15 cellular contexts compared by ENCODE assay signal in the genomic region with DNA sequence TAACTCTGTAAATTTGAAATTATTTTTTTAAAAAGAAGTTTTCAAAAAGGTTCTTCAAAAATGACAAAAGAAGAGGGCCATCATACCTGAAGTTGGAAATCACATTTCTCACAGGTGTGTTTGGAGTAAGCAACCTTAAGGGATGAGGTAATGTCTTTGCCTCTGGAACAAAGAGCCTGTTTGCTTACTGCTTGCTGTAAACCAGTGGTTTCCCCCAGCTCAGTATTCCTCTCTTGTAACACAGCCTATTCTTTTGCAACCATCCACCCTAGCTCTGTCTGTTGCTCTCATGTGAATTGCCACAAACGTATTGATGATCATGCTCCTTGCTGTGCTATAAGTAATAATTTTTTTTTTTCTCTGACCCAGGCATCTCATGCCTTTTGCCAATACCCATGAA. TPM values are rescaled to one million over a fixed set of nuclear protein-coding genes. Genes with fewer than 3 reads are reported as not detected.
A peak's percentile ranks its signal among the peaks of the same experiment; 100 is the strongest.
DNase-seq lines count a peak whose midpoint lies in the region; ATAC-seq and TF ChIP-seq lines count a peak whose summit lies in the region.
"Had no signal": no experiment of that assay in that cellular context is flagged by ENCODE, and none has a peak within 500 bp of the region (broad histone marks: within the 10 kb centered on the region; RNA-seq: fewer than 3 reads in every experiment).

No MANE protein-coding gene starts in this region.

- peak; percentile 23 for DNase-seq in SIG-M5 treated with dmso at 0.1 percent for 504 hours (lab: John Stamatoyannopoulos, UW; ENCODE audit: unreplicated experiment)
- no peak for DNase-seq in SIG-M5 (lab: John Stamatoyannopoulos, UW)
- peak; percentile 1 for DNase-seq in NCI-H69 (lab: John Stamatoyannopoulos, UW)
- DNase-seq in iPS DF 4.7 (ENCODE audit: extremely low read depth, low spot score) = peak; percentile 44
- no peak for DNase-seq in upper lobe of right lung
- no peak for DNase-seq in stimulated activated CD4-positive, alpha-beta T cell treated with anti-CD3 and anti-CD28 coated beads, Interleukin-1b, Interleukin-23, amount 100 ng/mL, for 48 hours
- no peak for DNase-seq in LoVo (ENCODE audit: low spot score)
- DNase-seq in heart right ventricle = no peak
- DNase-seq: activated CD4-positive, CD25-positive, alpha-beta regulatory T cell treated with anti-CD3 and anti-CD28 coated beads, Interleukin-2, amount 50 U/mL, for 72 hours; CD8-positive, alpha-beta T cell; NCI-H510A; right lobe of liver; stimulated activated CD4-positive, alpha-beta T cell treated with anti-CD3 and anti-CD28 coated beads, Interleukin-4, amount 100 ng/mL, for 24 hours; T-helper 1 cell had no signal

- H3K4me1 ChIP-seq in upper lobe of right lung (no peaks in the 10 kb centered on the region), heart right ventricle (no peaks in the 10 kb centered on the region)
- H3K4me1 ChIP-seq: right lobe of liver had no signal

- H3K27me3 ChIP-seq in upper lobe of right lung = no peaks in the 10 kb centered on the region
- no peaks in the 10 kb centered on the region for H3K27me3 ChIP-seq in heart right ventricle
- H3K27me3 ChIP-seq: right lobe of liver had no signal

- intact Hi-C loops in upper lobe of right lung (cut with DNase I) = no loop called here
- intact Hi-C loops in heart right ventricle (cut with DNase I) = loop anchor here in 1 of 10 donors (5.0 kb wide), 1 partner anchor 590 kb away; no protein-coding TSS in a partner anchor

- ATAC-seq in upper lobe of right lung = peak; percentile 68
- ATAC-seq in heart right ventricle = no peak
- ATAC-seq: activated naive CD4-positive, alpha-beta T cell treated with anti-CD3 and anti-CD28 coated beads, Interleukin-2, amount 50 U/mL, for 72 hours; CD8-positive, alpha-beta T cell had no signal

- H3K27ac ChIP-seq in upper lobe of right lung (no peak overlapping the region), heart right ventricle (no peak overlapping the region)
- H3K27ac ChIP-seq: right lobe of liver had no signal

- 71 to 87% methylated on average over 1 of the region's 1 CpG for WGBS in heart right ventricle, 2 donors

- no peaks in the 10 kb centered on the region for H3K9me3 ChIP-seq in upper lobe of right lung
- H3K9me3 ChIP-seq in heart right ventricle = peaks cover 0 to 20% (median 0%) of the 10 kb centered on the region in 11 donors
- H3K9me3 ChIP-seq: right lobe of liver had no signal

- H3K36me3 ChIP-seq in upper lobe of right lung = no peaks in the 10 kb centered on the region
- peaks cover 0 to 58% (median 3%) of the 10 kb centered on the region in 9 donors for H3K36me3 ChIP-seq in heart right ventricle

- H3K4me3 ChIP-seq in upper lobe of right lung (no peak overlapping the region), heart right ventricle (no peak overlapping the region)
- H3K4me3 ChIP-seq: right lobe of liver had no signal

- TF ChIP-seq CTCF in upper lobe of right lung (IDR thresholded peaks at IDR 0.05) (no peak), heart right ventricle (IDR thresholded peaks at IDR 0.05) (no peak)

RNA-seq across cellular contexts. Expression of a gene that starts 38.1 kb away (rescaled TPM):
- 12.9 TPM for total RNA-seq in upper lobe of right lung
- total RNA-seq in heart right ventricle = 10 to 100 TPM; 17.1 to 28.1 (median 23.2) TPM
- 10 to 100 TPM; 11.3 to 61.8 TPM for polyA plus RNA-seq in heart right ventricle

RNA-seq across cellular contexts. Expression of a gene that starts 48.5 kb away (rescaled TPM):
- total RNA-seq in upper lobe of right lung = 549 TPM
- 100 to 1,000 TPM; 302 to 600 (median 511) TPM for total RNA-seq in heart right ventricle
- 100 to 1,000 TPM; 147 to 307 TPM for polyA plus RNA-seq in heart right ventricle

RNA-seq across cellular contexts. Expression of a gene that starts 50.0 kb away (rescaled TPM):
- 142 TPM for total RNA-seq in upper lobe of right lung
- 100 to 1,000 TPM in 9 of 10 donors, 10 to 100 TPM in 1; 96.5 to 138 (median 124) TPM for total RNA-seq in heart right ventricle
- polyA plus RNA-seq in heart right ventricle = 10 to 100 TPM; 66.4 to 88.4 TPM

Comparison
In these comparisons a context has a peak if more than half of its experiments do, and no peak if none do; other contexts are left out.
1. DNase-seq: peak in SIG-M5 treated with dmso at 0.1 percent for 504 hours (single experiment), NCI-H69 (single experiment) and iPS DF 4.7 (single experiment); none in SIG-M5 (single experiment), upper lobe of right lung (single experiment), stimulated activated CD4-positive, alpha-beta T cell treated with anti-CD3 and anti-CD28 coated beads, Interleukin-1b, Interleukin-23, amount 100 ng/mL, for 48 hours (single experiment), LoVo (single experiment) and heart right ventricle (0 of 2).